ENCODE assay signal across 14 cellular contexts in the genomic region with DNA sequence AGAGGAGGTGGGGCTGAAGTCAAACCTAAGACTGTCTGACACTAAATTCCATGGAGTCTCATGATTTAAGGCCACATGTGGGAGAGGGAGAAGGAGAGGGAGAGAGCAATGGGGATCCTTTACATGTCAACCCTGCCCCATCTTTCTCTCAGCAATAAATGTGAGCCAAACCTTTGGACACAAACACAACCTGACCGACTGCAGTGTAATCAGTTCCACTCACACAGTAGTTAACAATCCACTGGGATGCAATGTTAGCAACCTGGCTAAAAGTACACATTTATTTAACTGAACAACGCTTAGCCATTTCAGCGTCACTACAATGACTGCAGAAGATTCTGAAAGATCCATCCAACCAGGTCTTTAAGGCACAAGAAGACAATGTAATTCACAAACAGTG.
"Had no signal": no experiment of that assay in that cellular context is flagged by ENCODE, and none has a peak within 500 bp of the region (broad histone marks: within the 10 kb centered on the region; RNA-seq: fewer than 3 reads in every experiment).

No MANE protein-coding gene starts in this region.

- H3K27ac ChIP-seq: coronary artery, left lung, lower lobe of right lung, right atrium auricular region, upper lobe of left lung, uterus had no signal

- H3K4me1 ChIP-seq: left lung, lower lobe of right lung, right atrium auricular region, upper lobe of left lung, uterus had no signal

- H3K27me3 ChIP-seq: left lung, right atrium auricular region, upper lobe of left lung, uterus had no signal

- H3K36me3 ChIP-seq: left lung, lower lobe of right lung, right atrium auricular region, upper lobe of left lung, uterus had no signal

- DNase-seq: effector CD4-positive, alpha-beta T cell; endodermal cell; foreskin melanocyte; head of caudate nucleus; left lung; lower lobe of right lung; posterior cingulate gyrus; small intestine; stimulated activated CD4-positive, alpha-beta T cell treated with anti-CD3 and anti-CD28 coated beads, Interleukin-12 subunit alpha, Interleukin-12 subunit beta, amount 100 ng/mL, for 4 hours; stimulated activated naive CD4-positive, alpha-beta T cell treated with Interleukin-2 at 50 U/mL for 16 hours; upper lobe of left lung; uterus had no signal

- FAIRE-seq: small intestine had no signal

- ATAC-seq: left lung, lower lobe of right lung had no signal

- H3K4me3 ChIP-seq: coronary artery, left lung, lower lobe of right lung, right atrium auricular region, upper lobe of left lung, uterus had no signal

- H3K9me3 ChIP-seq: left lung, lower lobe of right lung, right atrium auricular region, upper lobe of left lung, uterus had no signal
